11 cellular contexts compared by ENCODE assay signal in genomic region chr7:139675127-139676110, GRCh38.
A peak's percentile ranks its signal among the peaks of the same experiment; 100 is the strongest.
DNase-seq lines count a peak whose midpoint lies in the region; ATAC-seq and TF ChIP-seq lines count a peak whose summit lies in the region.
"Had no signal": no experiment of that assay in that cellular context is flagged by ENCODE, and none has a peak within 500 bp of the region (broad histone marks: within the 10 kb centered on the region; RNA-seq: fewer than 3 reads in every experiment).

No MANE protein-coding gene starts in this region.

- DNase-seq in CD4-positive, alpha-beta T cell = no peak
- DNase-seq in GM20000 (ENCODE audit: low spot score) = peak; percentile 22
- peak; percentile 40 for DNase-seq in brain microvascular endothelial cell
- no peak for DNase-seq in natural killer cell treated with Interleukin-12 subunit alpha and Interleukin-12 subunit beta and Interleukin-15 and Interleukin-18, amount 100 ng/mL, for 72 hours (ENCODE audit: low spot score)
- no peak for DNase-seq in mucosa of gallbladder (ENCODE audit: low spot score)
- DNase-seq in transverse colon = no peak
- no peak for DNase-seq in neuronal stem cell (ENCODE audit: low spot score)
- DNase-seq: foreskin melanocyte, NCI-H1930, trophoblast cell had no signal

- intact Hi-C loops in CD4-positive, alpha-beta T cell (cut with DNase I, micrococcal nuclease) = no loop called here
- intact Hi-C loops in transverse colon (cut with DNase I; ENCODE audit: low total_unique reads) = no loop called here

- H3K27ac Mint-ChIP-seq in CD4-positive, alpha-beta T cell = peak overlapping the region; percentile 19
- peak overlapping the region; percentile 87 to 96 for H3K27ac Mint-ChIP-seq in natural killer cell treated with Interleukin-12 subunit alpha and Interleukin-12 subunit beta and Interleukin-15 and Interleukin-18, amount 100 ng/mL, for 72 hours

- no peaks in the 10 kb centered on the region for H3K27me3 ChIP-seq in CD4-positive, alpha-beta T cell (ENCODE audit: control insufficient read depth, insufficient read depth, low read length)
- H3K27me3 ChIP-seq in brain microvascular endothelial cell (replicated peaks) (no peaks in the 10 kb centered on the region), transverse colon (no peaks in the 10 kb centered on the region), neuronal stem cell (ENCODE audit: control insufficient read depth in 3 of 3, insufficient read depth in 3 of 3, low read depth in 1 of 3, low read length in 3 of 3) (no peaks in the 10 kb centered on the region)

- H3K9me3 ChIP-seq in CD4-positive, alpha-beta T cell (ENCODE audit: control insufficient read depth, low read length) = no peaks in the 10 kb centered on the region
- H3K9me3 ChIP-seq in transverse colon = no peaks in the 10 kb centered on the region
- no peaks in the 10 kb centered on the region for H3K9me3 ChIP-seq in neuronal stem cell (replicated peaks in 1 of 2; ENCODE audit: control insufficient read depth in 2 of 2, insufficient read depth in 1 of 2, low read depth in 1 of 2, low read length in 2 of 2)

- H3K18ac ChIP-seq in neuronal stem cell (ENCODE audit: low read length) = no peak overlapping the region

- H2BK15ac ChIP-seq in neuronal stem cell (ENCODE audit: low read length) = no peak overlapping the region

- no peak overlapping the region for H3K4me2 ChIP-seq in neuronal stem cell (ENCODE audit: insufficient read depth, low read length, poor library complexity, severe bottlenecking)

- no peak overlapping the region for H3K4me3 Mint-ChIP-seq in CD4-positive, alpha-beta T cell
- peak overlapping the region; percentile 72 for H3K4me3 Mint-ChIP-seq in natural killer cell treated with Interleukin-12 subunit alpha and Interleukin-12 subunit beta and Interleukin-15 and Interleukin-18, amount 100 ng/mL, for 72 hours
- H3K4me3 Mint-ChIP-seq: central memory CD8-positive, alpha-beta T cell had no signal

- no peak overlapping the region for H2BK5ac ChIP-seq in neuronal stem cell (ENCODE audit: low read length)

- peaks cover 35% of the 10 kb centered on the region for H3K4me1 Mint-ChIP-seq in CD4-positive, alpha-beta T cell (ENCODE audit: low read depth)
- H3K4me1 Mint-ChIP-seq in natural killer cell treated with Interleukin-12 subunit alpha and Interleukin-12 subunit beta and Interleukin-15 and Interleukin-18, amount 100 ng/mL, for 72 hours (ENCODE audit: low read depth in 2 of 2) = peaks cover 67 to 72% of the 10 kb centered on the region in 2 donors

- no peak for TF ChIP-seq CTCF in CD4-positive, alpha-beta T cell (IDR thresholded peaks at IDR 0.05)
- TF ChIP-seq CTCF in GM20000 (IDR thresholded peaks at IDR 0.05; ENCODE audit: extremely low read depth, missing control alignments) = no peak
- no peak for TF ChIP-seq CTCF in brain microvascular endothelial cell (IDR thresholded peaks at IDR 0.05; ENCODE audit: low read depth, low read length, missing control alignments)
- TF ChIP-seq CTCF in transverse colon (IDR thresholded peaks at IDR 0.05) = no peak

- H3K4me3 ChIP-seq in brain microvascular endothelial cell (ENCODE audit: low read depth, low read length) = no peak overlapping the region
- no peak overlapping the region for H3K4me3 ChIP-seq in transverse colon
- H3K4me3 ChIP-seq in neuronal stem cell (ENCODE audit: low read length in 2 of 2) = no peak overlapping the region

- no peaks in the 10 kb centered on the region for H3K9me3 Mint-ChIP-seq in CD4-positive, alpha-beta T cell
- H3K9me3 Mint-ChIP-seq in natural killer cell treated with Interleukin-12 subunit alpha and Interleukin-12 subunit beta and Interleukin-15 and Interleukin-18, amount 100 ng/mL, for 72 hours = no peaks in the 10 kb centered on the region
- H3K9me3 Mint-ChIP-seq: central memory CD8-positive, alpha-beta T cell had no signal

- H3K36me3 ChIP-seq in brain microvascular endothelial cell (replicated peaks) (no peaks in the 10 kb centered on the region), transverse colon (no peaks in the 10 kb centered on the region), neuronal stem cell (replicated peaks in 1 of 2; ENCODE audit: control insufficient read depth in 2 of 2, insufficient read depth in 2 of 2, low read length in 2 of 2) (peaks cover 0 to 8% of the 10 kb centered on the region in 2 donors)

- peaks cover 0 to 19% (median 11%) of the 10 kb centered on the region in 4 donors for H3K4me1 ChIP-seq in transverse colon
- H3K4me1 ChIP-seq in neuronal stem cell (ENCODE audit: control insufficient read depth in 2 of 2, insufficient read depth in 1 of 2, low read depth in 1 of 2, low read length in 2 of 2) = peaks cover 0 to 10% of the 10 kb centered on the region in 2 donors

- TF ChIP-seq EP300 in transverse colon (IDR thresholded peaks at IDR 0.05; ENCODE audit: low read depth) = no peak

- TF ChIP-seq POLR2A in transverse colon (IDR thresholded peaks at IDR 0.05) = no peak

- H3K4ac ChIP-seq in neuronal stem cell (ENCODE audit: low read length) = no peak overlapping the region

- CTCF ChIA-PET in CD4-positive, alpha-beta T cell (lab: Charles Lee) = no interaction called here

- H3K23ac ChIP-seq in neuronal stem cell (ENCODE audit: low read depth, low read length, poor library complexity) = no peak overlapping the region

- H2AK5ac ChIP-seq in neuronal stem cell (ENCODE audit: low read depth, low read length) = no peak overlapping the region

- H3K9ac ChIP-seq in neuronal stem cell (ENCODE audit: low read depth, low read length, poor library complexity) = no peak overlapping the region

- in situ Hi-C loops in brain microvascular endothelial cell (cut with HindIII; ENCODE audit: low pct_ligation_motif_present, low sequenced_read_pairs) (no loop called here), transverse colon (cut with MboI; ENCODE audit: low pct_ligation_motif_present in 1 of 4, low pct_unique_long_range_greater_than_20kb in 1 of 4, low sequenced_read_pairs in 3 of 4) (no loop called here)

- no peaks in the 10 kb centered on the region for H3K79me1 ChIP-seq in neuronal stem cell (ENCODE audit: low read depth, low read length)

- H3K27me3 Mint-ChIP-seq in CD4-positive, alpha-beta T cell = no peaks in the 10 kb centered on the region
- no peaks in the 10 kb centered on the region for H3K27me3 Mint-ChIP-seq in natural killer cell treated with Interleukin-12 subunit alpha and Interleukin-12 subunit beta and Interleukin-15 and Interleukin-18, amount 100 ng/mL, for 72 hours
- H3K27me3 Mint-ChIP-seq: central memory CD8-positive, alpha-beta T cell had no signal

- H2BK12ac ChIP-seq in neuronal stem cell (ENCODE audit: low read length) = no peak overlapping the region

- no peak overlapping the region for H2AFZ ChIP-seq in neuronal stem cell (ENCODE audit: low read length)

- peaks cover 25% of the 10 kb centered on the region for H3K36me3 Mint-ChIP-seq in CD4-positive, alpha-beta T cell (ENCODE audit: low read depth)
- H3K36me3 Mint-ChIP-seq in natural killer cell treated with Interleukin-12 subunit alpha and Interleukin-12 subunit beta and Interleukin-15 and Interleukin-18, amount 100 ng/mL, for 72 hours = peaks cover 20% of the 10 kb centered on the region

- POLR2A ChIA-PET in CD4-positive, alpha-beta T cell (lab: Charles Lee) = no interaction called here

- H3K14ac ChIP-seq in neuronal stem cell (ENCODE audit: low read length) = no peak overlapping the region

- H4K91ac ChIP-seq in neuronal stem cell (ENCODE audit: low read depth, low read length, poor library complexity) = no peak overlapping the region

- no peak overlapping the region for H4K8ac ChIP-seq in neuronal stem cell (ENCODE audit: low read depth, low read length)

- no peak overlapping the region for H2BK120ac ChIP-seq in neuronal stem cell (ENCODE audit: low read depth, low read length)

- WGBS in transverse colon (ENCODE audit: low coverage in 1 of 2), 2 donors = 78 to 83% methylated on average over 8 to 12 of the region's 12 CpGs
- WGBS in neuronal stem cell (ENCODE audit: extremely low coverage in 2 of 2, insufficient read length in 2 of 2, insufficient replicate concordance in 1 of 2), 2 donors = no CpG with 5 or more reads among the region's 12 CpGs

- no peak overlapping the region for H3K27ac ChIP-seq in CD4-positive, alpha-beta T cell (ENCODE audit: low read depth, low read length)
- H3K27ac ChIP-seq in brain microvascular endothelial cell = peak overlapping the region; percentile 56
- no peak overlapping the region for H3K27ac ChIP-seq in transverse colon
- H3K27ac ChIP-seq in neuronal stem cell (replicated peaks; ENCODE audit: low read length) = no peak overlapping the region

- ATAC-seq in CD4-positive, alpha-beta T cell (ENCODE audit: poor library complexity) = no peak
- ATAC-seq in natural killer cell treated with Interleukin-12 subunit alpha and Interleukin-12 subunit beta and Interleukin-15 and Interleukin-18, amount 100 ng/mL, for 72 hours = peak in 1 of 2 donors; percentile 40

Comparison
In these comparisons a context has a peak if more than half of its experiments do, and no peak if none do; other contexts are left out.
1. DNase-seq: peak in GM20000 (single experiment) and brain microvascular endothelial cell (single experiment); none in CD4-positive, alpha-beta T cell (0 of 10), natural killer cell treated with Interleukin-12 subunit alpha and Interleukin-12 subunit beta and Interleukin-15 and Interleukin-18, amount 100 ng/mL, for 72 hours (single experiment), mucosa of gallbladder (single experiment), transverse colon (single experiment) and neuronal stem cell (single experiment).